In genomic region chr1:1989759-1990158, GRCh38 we compare ENCODE assay signal across 17 cellular contexts. TPM values are rescaled to one million over a fixed set of nuclear protein-coding genes. Genes with fewer than 3 reads are reported as not detected.
DNase-seq lines count a peak whose midpoint lies in the region; ATAC-seq and TF ChIP-seq lines count a peak whose summit lies in the region.
"Had no signal": no experiment of that assay in that cellular context is flagged by ENCODE, and none has a peak within 500 bp of the region (broad histone marks: within the 10 kb centered on the region; RNA-seq: fewer than 3 reads in every experiment).

No MANE protein-coding gene starts in this region.

- 42 to 44% methylated on average over 6 to 8 of the region's 11 CpGs for WGBS in gastroesophageal sphincter (ENCODE audit: low coverage in 1 of 2), 2 donors
- WGBS in testis, 2 donors, result 56 to 75% methylated on average over 11 of the region's 11 CpGs

- TF ChIP-seq CTCF in gastroesophageal sphincter (IDR thresholded peaks at IDR 0.05) (no peak), testis (IDR thresholded peaks at IDR 0.05) (no peak)

- no peak for TF ChIP-seq EP300 in gastroesophageal sphincter (IDR thresholded peaks at IDR 0.05)

- no peak for TF ChIP-seq POLR2A in gastroesophageal sphincter (IDR thresholded peaks at IDR 0.05)
- TF ChIP-seq POLR2A in testis (IDR thresholded peaks at IDR 0.05), result no peak
- TF ChIP-seq POLR2A in GM18505 (IDR thresholded peaks at IDR 0.05; ENCODE audit: borderline replicate concordance, extremely low read depth, insufficient read depth, insufficient read length), result no peak

- H3K27me3 ChIP-seq in adipocyte (replicated peaks; ENCODE audit: control insufficient read depth, insufficient read depth, low read length) (peaks cover 3% of the 10 kb centered on the region), gastroesophageal sphincter (peaks cover 78% of the 10 kb centered on the region), muscle layer of duodenum (ENCODE audit: low read depth, low read length) (no peaks in the 10 kb centered on the region), testis (no peaks in the 10 kb centered on the region)

- H3K36me3 ChIP-seq in adipocyte (ENCODE audit: control insufficient read depth, insufficient read depth, low read length, severe bottlenecking) (no peaks in the 10 kb centered on the region), gastroesophageal sphincter (no peaks in the 10 kb centered on the region), muscle layer of duodenum (ENCODE audit: control insufficient read depth in 1 of 2, insufficient read depth in 2 of 2, low read length in 2 of 2) (no peaks in the 10 kb centered on the region), testis (ENCODE audit: low read depth, missing control alignments) (no peaks in the 10 kb centered on the region)

- peak overlapping the region; percentile 66 for H3K9ac ChIP-seq in adipocyte (ENCODE audit: low read length)

- peak overlapping the region in 3 of 4 donors; percentile 51 to 61 (median 51) for H3K27ac ChIP-seq in gastroesophageal sphincter
- H3K27ac ChIP-seq in muscle layer of duodenum (ENCODE audit: low read length), result peak overlapping the region; percentile 49
- H3K27ac ChIP-seq in testis, result peak overlapping the region; percentile 52 to 75
- H3K27ac ChIP-seq: foreskin keratinocyte had no signal

- H3K9me3 ChIP-seq in adipocyte (ENCODE audit: control insufficient read depth, low read length), result no peaks in the 10 kb centered on the region
- H3K9me3 ChIP-seq in gastroesophageal sphincter, result no peaks in the 10 kb centered on the region
- H3K9me3 ChIP-seq in muscle layer of duodenum (ENCODE audit: control insufficient read depth in 1 of 2, low read length in 2 of 2), result no peaks in the 10 kb centered on the region
- H3K9me3 ChIP-seq in testis, result no peaks in the 10 kb centered on the region

- H3K4me1 ChIP-seq in adipocyte (ENCODE audit: control insufficient read depth, insufficient read depth, low read length), result peaks cover 25% of the 10 kb centered on the region
- H3K4me1 ChIP-seq in gastroesophageal sphincter, result peaks cover 0 to 7% (median 0%) of the 10 kb centered on the region in 3 donors
- H3K4me1 ChIP-seq in muscle layer of duodenum (ENCODE audit: control insufficient read depth in 1 of 2, insufficient read depth in 2 of 2, low read length in 2 of 2), result peaks cover 0 to 5% of the 10 kb centered on the region in 2 donors
- H3K4me1 ChIP-seq in testis, result peaks cover 21% of the 10 kb centered on the region
- H3K4me1 ChIP-seq: foreskin keratinocyte had no signal

- no peak for ATAC-seq in gastroesophageal sphincter
- ATAC-seq in GM18505 (IDR thresholded peaks at IDR 0.05; ENCODE audit: unreplicated experiment), result no peak
- ATAC-seq: foreskin keratinocyte had no signal

- peak overlapping the region; percentile 30 for H3K4me3 ChIP-seq in adipocyte (ENCODE audit: low read length)
- no peak overlapping the region for H3K4me3 ChIP-seq in gastroesophageal sphincter
- no peak overlapping the region for H3K4me3 ChIP-seq in muscle layer of duodenum (ENCODE audit: low read depth in 1 of 2, low read length in 2 of 2)
- no peak overlapping the region for H3K4me3 ChIP-seq in testis

- DNase-seq in adipocyte (ENCODE audit: low read depth) (no peak), testis (no peak), posterior cingulate gyrus (no peak), NCI-H1092 treated with DMSO at 0.1 percent for 48 hours (lab: John Stamatoyannopoulos, UW) (no peak), GM19240 (ENCODE audit: insufficient read length, low spot score) (no peak)
- DNase-seq: activated CD4-positive, alpha-beta T cell treated with anti-CD3 and anti-CD28 coated beads, Interleukin-2, amount 10 ng/mL, durations not matched to agents 7 days and 5 days; activated T-cell treated with anti-CD3 and anti-CD28 coated beads, Interleukin-2, amount 50 U/mL, for 24 hours; amniotic stem cell; foreskin keratinocyte; immature natural killer cell; NK-92 treated with Interleukin-12 subunit alpha and Interleukin-12 subunit beta, amount 100 ng/mL, for 24 hours; small intestine had no signal

- intact Hi-C loops in testis (cut with DNase I; ENCODE audit: low total_unique reads), result no loop called here
- intact Hi-C loops in posterior cingulate gyrus (cut with DNase I), result no loop called here

RNA-seq across cellular contexts. Expression of gene CFAP74, which starts 13.8 kb away (rescaled TPM):
- total RNA-seq in gastroesophageal sphincter (under 1 TPM in 1 of 4 donors, not detected in 3; 0.12 TPM), testis (10 to 100 TPM; 16.4 to 25.5 TPM)
- 24.9 TPM for polyA plus RNA-seq in testis (ENCODE audit: insufficient read depth, low read depth, low replicate concordance)
- total RNA-seq: activated CD4-positive, alpha-beta T cell treated with anti-CD3 and anti-CD28 coated beads, Interleukin-2, amount 10 ng/mL, durations not matched to agents 7 days and 5 days; dermis blood vessel endothelial cell had no signal
- polyA plus RNA-seq: BJ, immature natural killer cell had no signal

RNA-seq across cellular contexts. Expression of gene GABRD, which starts 29.4 kb away (rescaled TPM):
- under 1 TPM in 1 of 4 donors, not detected in 3; 0.73 TPM for total RNA-seq in gastroesophageal sphincter
- total RNA-seq in testis, result 10 to 100 TPM; 16.9 to 18.1 TPM
- polyA plus RNA-seq in testis (ENCODE audit: insufficient read depth, low read depth, low replicate concordance), result 7.8 TPM
- total RNA-seq: activated CD4-positive, alpha-beta T cell treated with anti-CD3 and anti-CD28 coated beads, Interleukin-2, amount 10 ng/mL, durations not matched to agents 7 days and 5 days; foreskin keratinocyte had no signal
- polyA plus RNA-seq: BJ, foreskin keratinocyte, immature natural killer cell had no signal

Comparison
In these comparisons a context has a peak if more than half of its experiments do, and no peak if none do; other contexts are left out.
1. RNA of gene CFAP74, which starts 13.8 kb away (total RNA-seq): 16.4 to 25.5 TPM in testis; 0.12 TPM in gastroesophageal sphincter; every median in the first group is over 10 times any median in the second.
2. RNA of gene GABRD, which starts 29.4 kb away (total RNA-seq): 16.9 to 18.1 TPM in testis; 0.73 TPM in gastroesophageal sphincter; every median in the first group is over 10 times any median in the second.
3. Peak in every context shown above with its lines, with median percentiles within 50 percentile points of each other: H3K27ac ChIP-seq.